1 cellular context compared by ENCODE assay signal in the genomic region with DNA sequence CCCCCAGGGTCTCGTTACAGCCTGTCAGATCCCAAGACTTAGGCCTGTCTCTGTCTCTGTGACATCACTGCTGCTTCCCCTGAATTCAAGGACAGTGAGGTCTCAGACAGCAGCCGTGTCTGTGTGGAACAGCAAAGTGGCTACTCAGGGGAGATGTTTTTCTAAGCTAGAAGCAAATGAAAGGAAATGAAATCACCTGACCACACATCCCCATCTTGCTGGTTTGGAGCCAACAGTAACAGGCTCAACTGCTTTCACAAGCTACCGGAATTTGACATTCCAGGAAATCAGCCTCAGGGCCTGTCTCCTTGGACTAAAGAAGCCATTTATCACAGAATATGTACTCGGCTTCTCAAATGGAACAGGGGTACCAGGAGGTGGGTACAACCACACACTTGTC.
TF ChIP-seq lines count a peak whose summit lies in the region.

No MANE protein-coding gene starts in this region.

TF ChIP-seq in HEK293, 187 proteins besides CTCF, POLR2A, EP300 and RAD21 (continued from another document):
- TF ChIP-seq, protein P1, sequence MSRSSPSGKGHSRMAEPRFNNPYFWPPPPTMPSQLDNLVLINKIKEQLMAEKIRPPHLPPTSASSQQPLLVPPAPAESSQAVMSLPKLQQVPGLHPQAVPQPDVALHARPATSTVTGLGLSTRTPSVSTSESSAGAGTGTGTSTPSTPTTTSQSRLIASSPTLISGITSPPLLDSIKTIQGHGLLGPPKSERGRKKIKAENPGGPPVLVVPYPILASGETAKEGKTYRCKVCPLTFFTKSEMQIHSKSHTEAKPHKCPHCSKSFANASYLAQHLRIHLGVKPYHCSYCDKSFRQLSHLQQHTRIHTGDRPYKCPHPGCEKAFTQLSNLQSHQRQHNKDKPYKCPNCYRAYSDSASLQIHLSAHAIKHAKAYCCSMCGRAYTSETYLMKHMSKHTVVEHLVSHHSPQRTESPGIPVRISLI (tag by site-specific recombination; IDR thresholded peaks at IDR 0.05), result no peak
- TF ChIP-seq IKZF3 (tag by site-specific recombination; IDR thresholded peaks at IDR 0.05) (0 out of 2 replicates have a peak, but pooled peaks have one; percentile 12), SP2 (tag by site-specific recombination; IDR thresholded peaks at IDR 0.05) (0 out of 2 replicates have a peak, but pooled peaks have one; percentile 10), ZNF140 (tag by site-specific recombination; IDR thresholded peaks at IDR 0.05) (no peak), FEZF1 (tag by site-specific recombination; IDR thresholded peaks at IDR 0.05) (peak; percentile 96), ZNF629 (tag by site-specific recombination; IDR thresholded peaks at IDR 0.05) (peak; percentile 66), ZNF626 (tag by site-specific recombination; IDR thresholded peaks at IDR 0.05) (no peak), GLIS1 (tag by site-specific recombination; IDR thresholded peaks at IDR 0.05) (peak; percentile 66)
- TF ChIP-seq, protein P2, sequence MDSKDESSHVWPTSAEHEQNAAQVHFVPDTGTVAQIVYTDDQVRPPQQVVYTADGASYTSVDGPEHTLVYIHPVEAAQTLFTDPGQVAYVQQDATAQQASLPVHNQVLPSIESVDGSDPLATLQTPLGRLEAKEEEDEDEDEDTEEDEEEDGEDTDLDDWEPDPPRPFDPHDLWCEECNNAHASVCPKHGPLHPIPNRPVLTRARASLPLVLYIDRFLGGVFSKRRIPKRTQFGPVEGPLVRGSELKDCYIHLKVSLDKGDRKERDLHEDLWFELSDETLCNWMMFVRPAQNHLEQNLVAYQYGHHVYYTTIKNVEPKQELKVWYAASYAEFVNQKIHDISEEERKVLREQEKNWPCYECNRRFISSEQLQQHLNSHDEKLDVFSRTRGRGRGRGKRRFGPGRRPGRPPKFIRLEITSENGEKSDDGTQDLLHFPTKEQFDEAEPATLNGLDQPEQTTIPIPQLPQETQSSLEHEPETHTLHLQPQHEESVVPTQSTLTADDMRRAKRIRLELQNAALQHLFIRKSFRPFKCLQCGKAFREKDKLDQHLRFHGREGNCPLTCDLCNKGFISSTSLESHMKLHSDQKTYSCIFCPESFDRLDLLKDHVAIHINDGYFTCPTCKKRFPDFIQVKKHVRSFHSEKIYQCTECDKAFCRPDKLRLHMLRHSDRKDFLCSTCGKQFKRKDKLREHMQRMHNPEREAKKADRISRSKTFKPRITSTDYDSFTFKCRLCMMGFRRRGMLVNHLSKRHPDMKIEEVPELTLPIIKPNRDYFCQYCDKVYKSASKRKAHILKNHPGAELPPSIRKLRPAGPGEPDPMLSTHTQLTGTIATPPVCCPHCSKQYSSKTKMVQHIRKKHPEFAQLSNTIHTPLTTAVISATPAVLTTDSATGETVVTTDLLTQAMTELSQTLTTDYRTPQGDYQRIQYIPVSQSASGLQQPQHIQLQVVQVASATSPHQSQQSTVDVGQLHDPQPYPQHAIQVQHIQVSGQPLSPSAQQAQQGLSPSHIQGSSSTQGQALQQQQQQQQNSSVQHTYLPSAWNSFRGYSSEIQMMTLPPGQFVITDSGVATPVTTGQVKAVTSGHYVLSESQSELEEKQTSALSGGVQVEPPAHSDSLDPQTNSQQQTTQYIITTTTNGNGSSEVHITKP (tag by site-specific recombination; IDR thresholded peaks at IDR 0.05), result peak; percentile 32; the same call in 1 of the 2 replicates
- TF ChIP-seq, protein P3, sequence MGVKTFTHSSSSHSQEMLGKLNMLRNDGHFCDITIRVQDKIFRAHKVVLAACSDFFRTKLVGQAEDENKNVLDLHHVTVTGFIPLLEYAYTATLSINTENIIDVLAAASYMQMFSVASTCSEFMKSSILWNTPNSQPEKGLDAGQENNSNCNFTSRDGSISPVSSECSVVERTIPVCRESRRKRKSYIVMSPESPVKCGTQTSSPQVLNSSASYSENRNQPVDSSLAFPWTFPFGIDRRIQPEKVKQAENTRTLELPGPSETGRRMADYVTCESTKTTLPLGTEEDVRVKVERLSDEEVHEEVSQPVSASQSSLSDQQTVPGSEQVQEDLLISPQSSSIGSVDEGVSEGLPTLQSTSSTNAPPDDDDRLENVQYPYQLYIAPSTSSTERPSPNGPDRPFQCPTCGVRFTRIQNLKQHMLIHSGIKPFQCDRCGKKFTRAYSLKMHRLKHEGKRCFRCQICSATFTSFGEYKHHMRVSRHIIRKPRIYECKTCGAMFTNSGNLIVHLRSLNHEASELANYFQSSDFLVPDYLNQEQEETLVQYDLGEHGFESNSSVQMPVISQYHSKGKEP (tag by site-specific recombination; IDR thresholded peaks at IDR 0.05), result peak; percentile 55; the same call in 1 of the 2 replicates
